Comparison of ENCODE assay signal across 1 cellular context in genomic region chr11:76782526-76783293, GRCh38.
TF ChIP-seq lines count a peak whose summit lies in the region.

No MANE protein-coding gene starts in this region.

TF ChIP-seq in HepG2, 621 proteins besides CTCF, POLR2A, EP300 and RAD21 (continued from another document and continues in another):
- peak; percentile 24; the same call in 1 of the 2 replicates for TF ChIP-seq ZNF609 (CRISPR knock-in tag; IDR thresholded peaks at IDR 0.05; ENCODE audit: borderline replicate concordance)
- TF ChIP-seq HNRNPLL (IDR thresholded peaks at IDR 0.05; ENCODE audit: low read depth, low read length, poor library complexity, severe bottlenecking) = peak; percentile 49
- no peak for TF ChIP-seq PRMT3 (CRISPR knock-in tag; IDR thresholded peaks at IDR 0.05; ENCODE audit: borderline replicate concordance, low read depth)
- 0 out of 2 replicates have a peak, but pooled peaks have one; percentile 32 for TF ChIP-seq GFI1 (CRISPR knock-in tag; IDR thresholded peaks at IDR 0.05; ENCODE audit: borderline replicate concordance)
- TF ChIP-seq SP5 (CRISPR knock-in tag; IDR thresholded peaks at IDR 0.05; ENCODE audit: borderline replicate concordance, low read depth) = peak; percentile 59; the same call in 1 of the 2 replicates
- TF ChIP-seq ZKSCAN8 (CRISPR knock-in tag; IDR thresholded peaks at IDR 0.05; ENCODE audit: borderline replicate concordance) = 0 out of 2 replicates have a peak, but pooled peaks have one; percentile 19
- no peak for TF ChIP-seq ZNF781 (CRISPR knock-in tag; IDR thresholded peaks at IDR 0.05; ENCODE audit: borderline replicate concordance, not compliant biosample characterization)
- no peak for TF ChIP-seq SNRNP70 (IDR thresholded peaks at IDR 0.05; ENCODE audit: low read depth, low read length)
- TF ChIP-seq ARID5B (CRISPR knock-in tag; IDR thresholded peaks at IDR 0.05) = peak; percentile 68
- peak; percentile 43; the same call in 1 of the 2 replicates for TF ChIP-seq ZNF710 (CRISPR knock-in tag; IDR thresholded peaks at IDR 0.05; ENCODE audit: borderline replicate concordance)
- no peak for TF ChIP-seq MYNN (CRISPR knock-in tag; IDR thresholded peaks at IDR 0.05; ENCODE audit: low read depth)
- TF ChIP-seq ZNF788 (CRISPR knock-in tag; IDR thresholded peaks at IDR 0.05; ENCODE audit: borderline replicate concordance) = peak; percentile 79
- peak; percentile 46; the same call in 1 of the 2 replicates for TF ChIP-seq ATF7-NPFF (CRISPR knock-in tag; IDR thresholded peaks at IDR 0.05; ENCODE audit: low read depth)
- peak; percentile 74 for TF ChIP-seq SAP130 (CRISPR knock-in tag; IDR thresholded peaks at IDR 0.05; ENCODE audit: low read depth)
- peak; percentile 42; the same call in 1 of the 2 replicates for TF ChIP-seq RXRB (CRISPR knock-in tag; IDR thresholded peaks at IDR 0.05; ENCODE audit: borderline replicate concordance)
- no peak for TF ChIP-seq ZNF451 (CRISPR knock-in tag; IDR thresholded peaks at IDR 0.05)
- no peak for TF ChIP-seq ZMYM2 (CRISPR knock-in tag; IDR thresholded peaks at IDR 0.05)
- TF ChIP-seq HNF1B (CRISPR knock-in tag; IDR thresholded peaks at IDR 0.05) = peak; percentile 50; the same call in 1 of the 2 replicates
- TF ChIP-seq HOXD1 (CRISPR knock-in tag; IDR thresholded peaks at IDR 0.05) = no peak
- no peak for TF ChIP-seq ZNF503 (CRISPR knock-in tag; IDR thresholded peaks at IDR 0.05)
- 0 out of 2 replicates have a peak, but pooled peaks have one; percentile 4 for TF ChIP-seq ZNF629 (CRISPR knock-in tag; conservative IDR thresholded peaks at IDR 0.05)
- peak; percentile 31; the same call in 1 of the 2 replicates for TF ChIP-seq ZNF816 (CRISPR knock-in tag; IDR thresholded peaks at IDR 0.05; ENCODE audit: borderline replicate concordance)
- peak; percentile 87 for TF ChIP-seq PRDM10 (CRISPR knock-in tag; IDR thresholded peaks at IDR 0.05; ENCODE audit: low read depth)
- TF ChIP-seq NPAS2 (CRISPR knock-in tag; IDR thresholded peaks at IDR 0.05; ENCODE audit: borderline replicate concordance) = no peak
- TF ChIP-seq TFAP4 (IDR thresholded peaks at IDR 0.05; ENCODE audit: borderline replicate concordance, low read depth) = peak; percentile 63; the same call in 1 of the 2 replicates
- no peak for TF ChIP-seq MEF2D (CRISPR knock-in tag; IDR thresholded peaks at IDR 0.05)
- TF ChIP-seq ERF (CRISPR knock-in tag; IDR thresholded peaks at IDR 0.05) = peak; percentile 78
- 0 out of 2 replicates have a peak, but pooled peaks have one; percentile 29 for TF ChIP-seq NFKBIZ (CRISPR knock-in tag; IDR thresholded peaks at IDR 0.05)
- TF ChIP-seq ZBTB4 (CRISPR knock-in tag; IDR thresholded peaks at IDR 0.05; ENCODE audit: borderline replicate concordance) = no peak
- TF ChIP-seq POLR2G (IDR thresholded peaks at IDR 0.05; ENCODE audit: low read depth, low read length) = peak; percentile 57; the same call in 1 of the 2 replicates
- no peak for TF ChIP-seq ZNF24 (IDR thresholded peaks at IDR 0.05)
- TF ChIP-seq ZNF30 (CRISPR knock-in tag; IDR thresholded peaks at IDR 0.05) = no peak
